1 cellular context compared by ENCODE assay signal in genomic region chr1:32200226-32201010, GRCh38.
TF ChIP-seq lines count a peak whose summit lies in the region.

Gene CCDC28B (plus strand): TSS chr1:32200595. CDS start chr1:32201936, 1,341 bp downstream.

TF ChIP-seq in HEK293, 187 proteins besides CTCF, POLR2A, EP300 and RAD21 (continued from another document and continues in another):
- TF ChIP-seq YY2 (tag by site-specific recombination; IDR thresholded peaks at IDR 0.05) (no peak), SCRT2 (tag by site-specific recombination; IDR thresholded peaks at IDR 0.05) (peak; percentile 69; the same call in 1 of the 2 replicates), OSR2 (tag by site-specific recombination; IDR thresholded peaks at IDR 0.05) (no peak), ZNF544 (tag by site-specific recombination; IDR thresholded peaks at IDR 0.05) (no peak), ZNF280C (tag by site-specific recombination; IDR thresholded peaks at IDR 0.05) (no peak), ZNF354C (tag by site-specific recombination; IDR thresholded peaks at IDR 0.05; ENCODE audit: borderline replicate concordance, low read depth) (no peak), ZNF654 (tag by site-specific recombination; IDR thresholded peaks at IDR 0.05; ENCODE audit: low read depth) (no peak), ZNF561 (tag by site-specific recombination; IDR thresholded peaks at IDR 0.05; ENCODE audit: borderline replicate concordance) (peak; percentile 72; the same call in 1 of the 2 replicates), ZNF530 (tag by site-specific recombination; IDR thresholded peaks at IDR 0.05; ENCODE audit: low read depth) (no peak), ZXDB (tag by site-specific recombination; IDR thresholded peaks at IDR 0.05) (peak; percentile 8; the same call in 1 of the 2 replicates), ZNF394 (tag by site-specific recombination; IDR thresholded peaks at IDR 0.05; ENCODE audit: borderline replicate concordance) (no peak), ZNF211 (tag by site-specific recombination; IDR thresholded peaks at IDR 0.05; ENCODE audit: low read depth) (no peak), ZBTB21 (tag by site-specific recombination; IDR thresholded peaks at IDR 0.05) (peak; percentile 48; the same call in 1 of the 2 replicates), ZNF121 (tag by site-specific recombination; IDR thresholded peaks at IDR 0.05) (peak; percentile 78; the same call in 1 of the 2 replicates), KLF9 (tag by site-specific recombination; IDR thresholded peaks at IDR 0.05; ENCODE audit: low read depth) (peak; percentile 77), YY1 (tag by site-specific recombination; IDR thresholded peaks at IDR 0.05) (peak; percentile 26; the same call in 1 of the 2 replicates), GLIS2 (tag by site-specific recombination; IDR thresholded peaks at IDR 0.05) (peak; percentile 92), ZNF140 (tag by site-specific recombination; IDR thresholded peaks at IDR 0.05) (no peak), SP2 (tag by site-specific recombination; IDR thresholded peaks at IDR 0.05) (peak; percentile 51), SP3 (tag by site-specific recombination; IDR thresholded peaks at IDR 0.05) (peak; percentile 49), ZEB2 (tag by site-specific recombination; IDR thresholded peaks at IDR 0.05) (peak; percentile 73), ZNF2 (tag by site-specific recombination; IDR thresholded peaks at IDR 0.05) (peak; percentile 36), ZNF670 (tag by site-specific recombination; IDR thresholded peaks at IDR 0.05; ENCODE audit: low read depth) (no peak), WT1 (tag by site-specific recombination; IDR thresholded peaks at IDR 0.05) (0 out of 2 replicates have a peak, but pooled peaks have one; percentile 3), ZNF341 (tag by site-specific recombination; IDR thresholded peaks at IDR 0.05; ENCODE audit: low read depth) (peak; percentile 98), IKZF3 (tag by site-specific recombination; IDR thresholded peaks at IDR 0.05) (0 out of 2 replicates have a peak, but pooled peaks have one; percentile 28), ZNF366 (tag by site-specific recombination; conservative IDR thresholded peaks at IDR 0.05) (peak; percentile 88), HOXD13 (CRISPR knock-in tag; IDR thresholded peaks at IDR 0.05; ENCODE audit: borderline replicate concordance) (no peak), ZNF692 (tag by site-specific recombination; IDR thresholded peaks at IDR 0.05) (peak; percentile 65; the same call in 1 of the 2 replicates), HOXA7 (CRISPR knock-in tag; IDR thresholded peaks at IDR 0.05; ENCODE audit: borderline replicate concordance) (no peak), ZNF202 (tag by site-specific recombination; IDR thresholded peaks at IDR 0.05; ENCODE audit: borderline replicate concordance) (no peak), ZNF518A (tag by site-specific recombination; conservative IDR thresholded peaks at IDR 0.05; ENCODE audit: low read depth) (no peak), ZBTB6 (tag by site-specific recombination; IDR thresholded peaks at IDR 0.05) (peak; percentile 53; the same call in 1 of the 2 replicates), ZNF362 (tag by site-specific recombination; IDR thresholded peaks at IDR 0.05) (no peak), ZNF292 (tag by site-specific recombination; IDR thresholded peaks at IDR 0.05; ENCODE audit: borderline replicate concordance, low read depth) (no peak), ZNF157 (tag by site-specific recombination; IDR thresholded peaks at IDR 0.05) (no peak), ZNF513 (tag by site-specific recombination; IDR thresholded peaks at IDR 0.05) (no peak), ZNF629 (tag by site-specific recombination; IDR thresholded peaks at IDR 0.05) (peak; percentile 72), KLF16 (tag by site-specific recombination; IDR thresholded peaks at IDR 0.05) (0 out of 2 replicates have a peak, but pooled peaks have one; percentile 31), PRDM1 (tag by site-specific recombination; IDR thresholded peaks at IDR 0.05) (peak; percentile 95), ZNF704 (tag by site-specific recombination; IDR thresholded peaks at IDR 0.05) (no peak), PATZ1 (tag by site-specific recombination; IDR thresholded peaks at IDR 0.05) (peak; percentile 85), KLF7 (tag by site-specific recombination; IDR thresholded peaks at IDR 0.05; ENCODE audit: borderline replicate concordance) (no peak)
